ENCODE assay signal across 15 cellular contexts in genomic region chr12:31833541-31833840, GRCh38.
DNase-seq lines count a peak whose midpoint lies in the region; ATAC-seq, FAIRE-seq and TF ChIP-seq lines count a peak whose summit lies in the region.
"Had no signal": no experiment of that assay in that cellular context is flagged by ENCODE, and none has a peak within 500 bp of the region (broad histone marks: within the 10 kb centered on the region; RNA-seq: fewer than 3 reads in every experiment).

No MANE protein-coding gene starts in this region.

- no TSS peak for BruUV-seq in PC-3 (replicated peaks; lab: Mats Ljungman, UMichigan)

- H3K4me2 ChIP-seq in PC-3 (ENCODE audit: low read length): no peak overlapping the region

- TF ChIP-seq POLR2A in H54 (IDR thresholded peaks at IDR 0.05; ENCODE audit: low read depth, low read length): no peak

- H3K36me3 Mint-ChIP-seq in stimulated activated effector memory CD8-positive, alpha-beta T cell treated with anti-CD3 and anti-CD28 coated beads, Interleukin-12 subunit alpha, Interleukin-12 subunit beta, amount 100 ng/mL, for 72 hours: no peaks in the 10 kb centered on the region

- CTCF ChIA-PET in PC-3 (lab: Charles Lee): no interaction called here

- no peak overlapping the region for H3K27ac ChIP-seq in PC-3 (ENCODE audit: low read length)
- peak overlapping the region; percentile 39 for H3K27ac ChIP-seq in cingulate gyrus (ENCODE audit: low read depth, low read length)
- no peak overlapping the region for H3K27ac ChIP-seq in ascending aorta
- H3K27ac ChIP-seq: pancreas, thoracic aorta had no signal

- H3K79me2 ChIP-seq in PC-3 (ENCODE audit: low read length): no peaks in the 10 kb centered on the region

- no peaks in the 10 kb centered on the region for H3K36me3 ChIP-seq in PC-3 (ENCODE audit: low read depth, low read length)
- no peaks in the 10 kb centered on the region for H3K36me3 ChIP-seq in ascending aorta
- H3K36me3 ChIP-seq: pancreas, thoracic aorta had no signal

- H3K9me3 Mint-ChIP-seq in stimulated activated effector memory CD8-positive, alpha-beta T cell treated with anti-CD3 and anti-CD28 coated beads, Interleukin-12 subunit alpha, Interleukin-12 subunit beta, amount 100 ng/mL, for 72 hours: no peaks in the 10 kb centered on the region

- no peak overlapping the region for H3K4me3 ChIP-seq in PC-3 (ENCODE audit: low read length)
- no peak overlapping the region for H3K4me3 ChIP-seq in ascending aorta
- H3K4me3 ChIP-seq: pancreas, thoracic aorta had no signal

- TF ChIP-seq CTCF in PC-3 (conservative IDR thresholded peaks at IDR 0.05; ENCODE audit: low read depth, low read length): no peak
- no peak for TF ChIP-seq CTCF in ascending aorta (IDR thresholded peaks at IDR 0.05)

- no peak overlapping the region for H2AFZ ChIP-seq in PC-3 (ENCODE audit: low read length)

- no peak for FAIRE-seq in H54 (lab: Jason Lieb, UNC)
- FAIRE-seq: pancreas, TTC549 had no signal

- peaks cover 34% of the 10 kb centered on the region for H3K4me1 Mint-ChIP-seq in stimulated activated effector memory CD8-positive, alpha-beta T cell treated with anti-CD3 and anti-CD28 coated beads, Interleukin-12 subunit alpha, Interleukin-12 subunit beta, amount 100 ng/mL, for 72 hours

- no peaks in the 10 kb centered on the region for H3F3A ChIP-seq in PC-3 (ENCODE audit: low read length, unreplicated experiment)

- H3K9me2 ChIP-seq in PC-3 (replicated peaks; ENCODE audit: low read length): no peaks in the 10 kb centered on the region

- no peak overlapping the region for H3K4me3 Mint-ChIP-seq in stimulated activated effector memory CD8-positive, alpha-beta T cell treated with anti-CD3 and anti-CD28 coated beads, Interleukin-12 subunit alpha, Interleukin-12 subunit beta, amount 100 ng/mL, for 72 hours

- POLR2A ChIA-PET in PC-3 (lab: Charles Lee; ENCODE audit: unreplicated experiment): no interaction called here

- no peaks in the 10 kb centered on the region for H3K27me3 ChIP-seq in PC-3 (ENCODE audit: low read length)
- no peaks in the 10 kb centered on the region for H3K27me3 ChIP-seq in ascending aorta
- H3K27me3 ChIP-seq: pancreas had no signal

- DNase-seq in DMS53 treated with DMSO at 0.1 percent for 48 hours (lab: John Stamatoyannopoulos, UW; ENCODE audit: unreplicated experiment) (peak; percentile 40), PC-3 (peak; percentile 35), H54 (ENCODE audit: insufficient read length, low spot score) (no peak), NCI-H526 (lab: John Stamatoyannopoulos, UW) (no peak), ascending aorta (ENCODE audit: low spot score in 2 of 2) (no peak)
- DNase-seq in stimulated activated effector memory CD8-positive, alpha-beta T cell treated with anti-CD3 and anti-CD28 coated beads, Interleukin-12 subunit alpha, Interleukin-12 subunit beta, amount 100 ng/mL, for 72 hours (ENCODE audit: low spot score in 2 of 2): no peak
- DNase-seq: amniotic stem cell, H7, left colon, NCI-H1105 treated with DMSO at 0.1 percent for 48 hours, NCI-H774, pancreas had no signal

- no peak overlapping the region for H3K9ac ChIP-seq in PC-3 (ENCODE audit: low read length)

- H3K9me3 ChIP-seq in PC-3 (ENCODE audit: low read length) (no peaks in the 10 kb centered on the region), ascending aorta (peaks cover 0 to 4% of the 10 kb centered on the region in 2 donors)
- H3K9me3 ChIP-seq: pancreas, thoracic aorta had no signal

- no peaks in the 10 kb centered on the region for H3K4me1 ChIP-seq in PC-3 (ENCODE audit: insufficient read depth, low read length)
- H3K4me1 ChIP-seq in ascending aorta: no peaks in the 10 kb centered on the region
- H3K4me1 ChIP-seq: pancreas had no signal

- intact Hi-C loops in PC-3 (cut with micrococcal nuclease): no loop called here
- intact Hi-C loops in ascending aorta (cut with DNase I): no loop called here

- ATAC-seq in PC-3: peak; percentile 53; the same call in 1 of the 2 replicates
- peak; percentile 26 for ATAC-seq in stimulated activated effector memory CD8-positive, alpha-beta T cell treated with anti-CD3 and anti-CD28 coated beads, Interleukin-12 subunit alpha, Interleukin-12 subunit beta, amount 100 ng/mL, for 72 hours
- ATAC-seq: left colon had no signal

- H4K20me1 ChIP-seq in PC-3 (ENCODE audit: low read length): no peaks in the 10 kb centered on the region

- peak overlapping the region; percentile 73 for H3K27ac Mint-ChIP-seq in stimulated activated effector memory CD8-positive, alpha-beta T cell treated with anti-CD3 and anti-CD28 coated beads, Interleukin-12 subunit alpha, Interleukin-12 subunit beta, amount 100 ng/mL, for 72 hours

Comparison
In these comparisons a context has a peak if more than half of its experiments do, and no peak if none do; other contexts are left out.
1. DNase-seq: peak in DMS53 treated with DMSO at 0.1 percent for 48 hours (single experiment) and PC-3 (single experiment); none in stimulated activated effector memory CD8-positive, alpha-beta T cell treated with anti-CD3 and anti-CD28 coated beads, Interleukin-12 subunit alpha, Interleukin-12 subunit beta, amount 100 ng/mL, for 72 hours (0 of 2), H54 (single experiment), NCI-H526 (0 of 2) and ascending aorta (0 of 2).